Comparison of ENCODE assay signal across 12 cellular contexts in genomic region chr16:87953308-87954208, GRCh38. TPM values are rescaled to one million over a fixed set of nuclear protein-coding genes. Genes with fewer than 3 reads are reported as not detected.
A peak's percentile ranks its signal among the peaks of the same experiment; 100 is the strongest.
DNase-seq lines count a peak whose midpoint lies in the region; ATAC-seq and TF ChIP-seq lines count a peak whose summit lies in the region.
"Had no signal": no experiment of that assay in that cellular context is flagged by ENCODE, and none has a peak within 500 bp of the region (broad histone marks: within the 10 kb centered on the region; RNA-seq: fewer than 3 reads in every experiment).

No MANE protein-coding gene starts in this region.

- H3K23ac ChIP-seq in mesenchymal stem cell (ENCODE audit: low read length in 2 of 2), result no peak overlapping the region

- ATAC-seq in Right ventricle myocardium superior (ENCODE audit: poor library complexity) (no peak), GM21825 (IDR thresholded peaks at IDR 0.05; ENCODE audit: unreplicated experiment) (no peak), GM21360 (IDR thresholded peaks at IDR 0.05; ENCODE audit: unreplicated experiment) (no peak)

- no peak overlapping the region for H3K4ac ChIP-seq in mesenchymal stem cell (ENCODE audit: low read depth in 1 of 2, low read length in 2 of 2)

- H3K27me3 ChIP-seq in right atrium auricular region (no peaks in the 10 kb centered on the region), ascending aorta (no peaks in the 10 kb centered on the region), mesenchymal stem cell (ENCODE audit: control insufficient read depth in 1 of 2, insufficient read depth in 1 of 2, low read length in 2 of 2) (no peaks in the 10 kb centered on the region)
- H3K27me3 ChIP-seq: MG63 had no signal

- no peak overlapping the region for H3K18ac ChIP-seq in mesenchymal stem cell (ENCODE audit: low read depth in 1 of 2, low read length in 2 of 2)

- H2AFZ ChIP-seq in mesenchymal stem cell (ENCODE audit: low read depth, low read length), result no peak overlapping the region

- H3K4me1 ChIP-seq in right atrium auricular region, result peaks cover 0 to 63% of the 10 kb centered on the region in 2 donors
- peaks cover 0 to 9% of the 10 kb centered on the region in 2 donors for H3K4me1 ChIP-seq in ascending aorta
- H3K4me1 ChIP-seq in mesenchymal stem cell (ENCODE audit: control insufficient read depth, insufficient read depth, low read depth, low read length), result peaks cover 27% of the 10 kb centered on the region

- no peak overlapping the region for H2BK5ac ChIP-seq in mesenchymal stem cell (ENCODE audit: low read depth, low read length, poor library complexity, severe bottlenecking)

- no peak overlapping the region for H2AK5ac ChIP-seq in mesenchymal stem cell (ENCODE audit: low read length, severe bottlenecking)

- in situ Hi-C loops in GM13977 (cut with MboI; ENCODE audit: low pct_unique_long_range_greater_than_20kb, low sequenced_read_pairs, unreplicated experiment), result loop anchor here (25.0 kb wide), 1 partner anchor 484 kb away; no protein-coding TSS in a partner anchor

- TF ChIP-seq CTCF in right atrium auricular region (IDR thresholded peaks at IDR 0.05) (no peak), ascending aorta (IDR thresholded peaks at IDR 0.05) (no peak), GM13977 (IDR thresholded peaks at IDR 0.05; ENCODE audit: extremely low read depth, insufficient read depth, missing control alignments) (no peak)

- intact Hi-C loops in Right ventricle myocardium superior (cut with DNase I), result no loop called here
- intact Hi-C loops in ascending aorta (cut with DNase I), result loop anchor here (2.0 kb wide), 1 partner anchor 187 kb away; no protein-coding TSS in a partner anchor

- no peak overlapping the region for H2BK15ac ChIP-seq in mesenchymal stem cell (ENCODE audit: low read depth, poor library complexity, severe bottlenecking)

- H2BK12ac ChIP-seq in mesenchymal stem cell (ENCODE audit: low read length in 2 of 2), result no peak overlapping the region

- DNase-seq in right atrium auricular region (ENCODE audit: low spot score) (no peak), Right ventricle myocardium superior (no peak), ascending aorta (ENCODE audit: low spot score in 2 of 2) (no peak), mesenchymal stem cell (no peak), GM13977 (ENCODE audit: low spot score) (no peak), germinal center (ENCODE audit: low spot score) (no peak)
- DNase-seq: cortex of kidney; MG63; stimulated activated naive CD4-positive, alpha-beta T cell had no signal

- H3K36me3 ChIP-seq in right atrium auricular region, result no peaks in the 10 kb centered on the region
- H3K36me3 ChIP-seq in ascending aorta, result peaks cover 0 to 12% of the 10 kb centered on the region in 2 donors
- H3K36me3 ChIP-seq in mesenchymal stem cell (ENCODE audit: control insufficient read depth in 1 of 2, insufficient read depth in 2 of 2, low read depth in 1 of 2, low read length in 2 of 2), result peaks cover 10 to 21% of the 10 kb centered on the region in 2 experiments

- no peak overlapping the region for H3K14ac ChIP-seq in mesenchymal stem cell (ENCODE audit: low read length in 2 of 2)

- H3K9ac ChIP-seq in mesenchymal stem cell (ENCODE audit: low read length), result peak overlapping the region; percentile 99

- no peak overlapping the region for H3K4me2 ChIP-seq in mesenchymal stem cell (ENCODE audit: low read length, poor library complexity, severe bottlenecking)

- H3K9me3 ChIP-seq in right atrium auricular region, result no peaks in the 10 kb centered on the region
- H3K9me3 ChIP-seq in ascending aorta, result no peaks in the 10 kb centered on the region
- no peaks in the 10 kb centered on the region for H3K9me3 ChIP-seq in mesenchymal stem cell (ENCODE audit: control insufficient read depth, low read length)
- H3K9me3 ChIP-seq: MG63 had no signal

- H4K8ac ChIP-seq in mesenchymal stem cell (ENCODE audit: low read length), result no peak overlapping the region

- H4K91ac ChIP-seq in mesenchymal stem cell (ENCODE audit: low read length), result no peak overlapping the region

- H3K27ac ChIP-seq in right atrium auricular region (peak overlapping the region; percentile 29 to 95), ascending aorta (peak overlapping the region; percentile 31 to 97), mesenchymal stem cell (ENCODE audit: low read length, poor library complexity, severe bottlenecking) (no peak overlapping the region)

- 94% methylated on average over 13 of the region's 15 CpGs for WGBS in mesenchymal stem cell

- no peak overlapping the region for H3K4me3 ChIP-seq in right atrium auricular region
- H3K4me3 ChIP-seq in ascending aorta, result no peak overlapping the region
- H3K4me3 ChIP-seq in mesenchymal stem cell (ENCODE audit: insufficient read depth in 1 of 2, low read depth in 1 of 2, low read length in 2 of 2), result no peak overlapping the region

- no peak overlapping the region for H2BK120ac ChIP-seq in mesenchymal stem cell (ENCODE audit: low read depth, low read length)

- H3K79me1 ChIP-seq in mesenchymal stem cell (replicated peaks; ENCODE audit: low read length, poor library complexity, severe bottlenecking), result peaks cover 11% of the 10 kb centered on the region

RNA-seq across cellular contexts. Expression of gene BANP, which starts 2.3 kb away (rescaled TPM):
- total RNA-seq in right atrium auricular region (10 to 100 TPM; 10.4 to 14.4 TPM), Right ventricle myocardium superior (12.6 TPM), ascending aorta (23.4 TPM)
- polyA plus RNA-seq in mesenchymal stem cell (2013, experiment 1 of 2), result 10.8 TPM
- polyA plus RNA-seq in mesenchymal stem cell (2013, experiment 2 of 2), result 11.0 TPM

RNA-seq across cellular contexts. Expression of gene CA5A, which starts 17.2 kb away (rescaled TPM):
- not detected for total RNA-seq in right atrium auricular region
- not detected for total RNA-seq in Right ventricle myocardium superior
- not detected for total RNA-seq in ascending aorta
- not detected for polyA plus RNA-seq in mesenchymal stem cell (2013, experiment 1 of 2)
- polyA plus RNA-seq in mesenchymal stem cell (2013, experiment 2 of 2), result not detected
- total RNA-seq: myocyte had no signal
